ENCODE assay signal across 12 cellular contexts in genomic region chr1:31627301-31627929, GRCh38. TPM values are rescaled to one million over a fixed set of nuclear protein-coding genes. Genes with fewer than 3 reads are reported as not detected.
DNase-seq lines count a peak whose midpoint lies in the region; ATAC-seq and TF ChIP-seq lines count a peak whose summit lies in the region.
"Had no signal": no experiment of that assay in that cellular context is flagged by ENCODE, and none has a peak within 500 bp of the region (broad histone marks: within the 10 kb centered on the region; RNA-seq: fewer than 3 reads in every experiment).

No MANE protein-coding gene starts in this region.

- TF ChIP-seq POLR2A in testis (IDR thresholded peaks at IDR 0.05): no peak

- intact Hi-C loops in dorsolateral prefrontal cortex (cut with DNase I): no loop called here
- intact Hi-C loops in testis (cut with DNase I; ENCODE audit: low total_unique reads): no loop called here

- no peak for TF ChIP-seq CTCF in dorsolateral prefrontal cortex (IDR thresholded peaks at IDR 0.05 in 54 of 56, conservative IDR thresholded peaks at IDR 0.05 in 2 of 56; ENCODE audit: low read depth in 1 of 56, partially characterized antibody in 56 of 56)
- no peak for TF ChIP-seq CTCF in mesothelial cell of epicardium (IDR thresholded peaks at IDR 0.05; ENCODE audit: unreplicated experiment)
- TF ChIP-seq CTCF in testis (IDR thresholded peaks at IDR 0.05): no peak

- H3K4me3 ChIP-seq in NT2/D1 (ENCODE audit: insufficient read length, low read depth) (no peak overlapping the region), dorsolateral prefrontal cortex (no peak overlapping the region), testis (no peak overlapping the region)

- H3K9ac ChIP-seq in NT2/D1 (ENCODE audit: insufficient read length, low read depth): peak overlapping the region; percentile 14
- H3K9ac ChIP-seq: parathyroid adenoma had no signal

- H3K9me3 ChIP-seq in NT2/D1 (ENCODE audit: insufficient read depth, low read length) (no peaks in the 10 kb centered on the region), testis (no peaks in the 10 kb centered on the region)

- DNase-seq in NT2/D1 (ENCODE audit: low read depth, low spot score): no peak
- DNase-seq in dorsolateral prefrontal cortex: peak in 1 of 10 donors; percentile 67
- no peak for DNase-seq in mesothelial cell of epicardium (ENCODE audit: low spot score in 2 of 2, unreplicated experiment in 2 of 2)
- peak; percentile 81 for DNase-seq in testis
- no peak for DNase-seq in ureter (ENCODE audit: low spot score)
- no peak for DNase-seq in NCI-H1694 (lab: John Stamatoyannopoulos, UW)
- no peak for DNase-seq in effector CD8-positive, alpha-beta T cell (lab: John Stamatoyannopoulos, UW)
- DNase-seq: activated CD8-positive, alpha-beta memory T cell treated with anti-CD3 and anti-CD28 coated beads, Interleukin-2, amount 50 U/mL, for 4 hours; NCI-H526 treated with DMSO at 0.1 percent for 48 hours had no signal

- peak overlapping the region; percentile 67 for H3K27ac Mint-ChIP-seq in mesothelial cell of epicardium
- H3K27ac Mint-ChIP-seq: T-helper 1 cell treated with Interleukin-12 subunit alpha and Interleukin-12 subunit beta and Interleukin-4 antibody, amounts not matched to agents 30 μg/mL and 1 μg/mL, for 36 hours had no signal

- H3K27ac ChIP-seq in dorsolateral prefrontal cortex: peak overlapping the region in 49 of 59 donors; percentile 8 to 82 (median 51)
- H3K27ac ChIP-seq in testis: peak overlapping the region; percentile 60 to 80
- H3K27ac ChIP-seq: parathyroid adenoma had no signal

- H3K27me3 ChIP-seq in NT2/D1 (ENCODE audit: insufficient read depth, insufficient read length) (no peaks in the 10 kb centered on the region), dorsolateral prefrontal cortex (no peaks in the 10 kb centered on the region), testis (no peaks in the 10 kb centered on the region)

- H3K4me1 Mint-ChIP-seq in mesothelial cell of epicardium: peaks cover 35% of the 10 kb centered on the region

- WGBS in testis, 2 donors: 32 to 42% methylated on average over 8 to 13 of the region's 13 CpGs

- no peak overlapping the region for H3K4me3 Mint-ChIP-seq in mesothelial cell of epicardium
- H3K4me3 Mint-ChIP-seq: T-helper 1 cell treated with Interleukin-12 subunit alpha and Interleukin-12 subunit beta and Interleukin-4 antibody, amounts not matched to agents 30 μg/mL and 1 μg/mL, for 36 hours had no signal

- no peaks in the 10 kb centered on the region for H3K9me3 Mint-ChIP-seq in mesothelial cell of epicardium
- H3K9me3 Mint-ChIP-seq: T-helper 1 cell treated with Interleukin-12 subunit alpha and Interleukin-12 subunit beta and Interleukin-4 antibody, amounts not matched to agents 30 μg/mL and 1 μg/mL, for 36 hours had no signal

- peaks cover 52% of the 10 kb centered on the region for H3K4me1 ChIP-seq in NT2/D1 (ENCODE audit: insufficient read depth, insufficient read length)
- peaks cover 27% of the 10 kb centered on the region for H3K4me1 ChIP-seq in testis
- H3K4me1 ChIP-seq: parathyroid adenoma had no signal

- H3K36me3 ChIP-seq in NT2/D1 (ENCODE audit: insufficient read depth, insufficient read length, low read length) (peaks cover 66% of the 10 kb centered on the region), testis (ENCODE audit: low read depth, missing control alignments) (no peaks in the 10 kb centered on the region)

- no peaks in the 10 kb centered on the region for H3K27me3 Mint-ChIP-seq in mesothelial cell of epicardium (ENCODE audit: low read depth)

- H3K36me3 Mint-ChIP-seq in mesothelial cell of epicardium: peaks cover 9% of the 10 kb centered on the region

- no peak for ATAC-seq in GM18868 (IDR thresholded peaks at IDR 0.05; ENCODE audit: unreplicated experiment)

RNA-seq across cellular contexts. Expression of gene HCRTR1, which starts 9.9 kb away (rescaled TPM):
- total RNA-seq in dorsolateral prefrontal cortex (1 to 10 TPM in 8 of 120 experiments, under 1 TPM in 41, not detected in 71; 0.22 to 1.4 (median 0.52) TPM), mesothelial cell of epicardium (0.71 to 1.1 TPM (median 0.98 TPM) in 3 replicates), testis (under 1 TPM; 0.19 to 0.31 TPM), ureter (not detected)
- not detected for polyA plus RNA-seq in testis (ENCODE audit: insufficient read depth, low read depth, low replicate concordance)

RNA-seq across cellular contexts. Expression of gene PEF1, which starts 17.3 kb away (rescaled TPM):
- total RNA-seq in dorsolateral prefrontal cortex (10 to 100 TPM; 41.8 to 80.3 (median 60.8) TPM), mesothelial cell of epicardium (42.6 to 43.8 TPM (median 43.8 TPM) in 3 replicates), testis (100 to 1,000 TPM in 1 of 2 donors, 10 to 100 TPM in 1; 73.5 to 124 TPM), ureter (76.9 TPM)
- 81.4 TPM for polyA plus RNA-seq in testis (ENCODE audit: insufficient read depth, low read depth, low replicate concordance)

RNA-seq across cellular contexts. Expression of gene TINAGL1, which starts 51.1 kb away (rescaled TPM):
- total RNA-seq in dorsolateral prefrontal cortex (10 to 100 TPM in 105 of 120 experiments, 1 to 10 TPM in 15; 6.6 to 45.5 (median 15.6) TPM), mesothelial cell of epicardium (201 to 212 TPM (median 211 TPM) in 3 replicates), testis (10 to 100 TPM; 16.4 to 23.2 TPM), ureter (218 TPM)
- polyA plus RNA-seq in testis (ENCODE audit: insufficient read depth, low read depth, low replicate concordance): 24.6 TPM
